ENCODE assay signal across 17 cellular contexts in the genomic region with DNA sequence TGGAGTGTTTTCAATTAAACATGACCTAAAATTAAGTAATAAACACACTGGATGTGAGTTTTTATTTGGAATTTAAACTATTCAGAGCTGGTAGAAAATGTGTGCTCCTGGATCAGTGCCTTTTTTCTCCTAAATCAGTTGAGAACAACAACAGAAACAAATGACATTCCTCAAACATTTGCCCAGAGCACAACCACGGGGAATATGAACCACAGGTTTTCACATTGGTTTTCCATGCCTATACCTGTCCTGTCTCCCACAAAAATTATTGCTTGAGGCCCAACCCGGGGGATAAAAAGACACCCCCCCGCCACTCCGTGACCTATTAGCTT. TPM values are rescaled to one million over a fixed set of nuclear protein-coding genes. Genes with fewer than 3 reads are reported as not detected.
DNase-seq lines count a peak whose midpoint lies in the region; ATAC-seq and TF ChIP-seq lines count a peak whose summit lies in the region.
"Had no signal": no experiment of that assay in that cellular context is flagged by ENCODE, and none has a peak within 500 bp of the region (broad histone marks: within the 10 kb centered on the region; RNA-seq: fewer than 3 reads in every experiment).

No MANE protein-coding gene starts in this region.

- ATAC-seq in left ventricle myocardium superior (peak; percentile 3), HG02642 (IDR thresholded peaks at IDR 0.05; ENCODE audit: poor library complexity, unreplicated experiment) (no peak), esophagus mucosa (no peak)
- ATAC-seq: activated T-cell treated with anti-CD3 and anti-CD28 coated beads, Interleukin-2, amount 50 U/mL, for 72 hours had no signal

- peaks cover 4% of the 10 kb centered on the region for H3K36me3 ChIP-seq in ectodermal cell (ENCODE audit: control insufficient read depth, insufficient read depth, low read length)

- no peaks in the 10 kb centered on the region for H3K9me3 Mint-ChIP-seq in nephron
- H3K9me3 Mint-ChIP-seq: activated CD4-positive, alpha-beta T cell treated with anti-CD3 and anti-CD28 coated beads, Interleukin-2, amount 10 ng/mL, durations not matched to agents 24 days and 14 days; activated T-cell treated with anti-CD3 and anti-CD28 coated beads, Interleukin-2, amount 50 U/mL, for 72 hours had no signal

- no peaks in the 10 kb centered on the region for H3K4me1 ChIP-seq in ectodermal cell (ENCODE audit: control insufficient read depth, insufficient read depth, low read length)

- no peak overlapping the region for H3K4me3 ChIP-seq in ectodermal cell (ENCODE audit: insufficient read depth, low read depth, low read length)
- H3K4me3 ChIP-seq: K562 had no signal

- no peaks in the 10 kb centered on the region for H3K9me3 ChIP-seq in ectodermal cell (ENCODE audit: control insufficient read depth, low read length)

- H3K27ac Mint-ChIP-seq in nephron: peak overlapping the region in 2 of 3 experiments; percentile 45 to 47
- H3K27ac Mint-ChIP-seq: activated CD4-positive, alpha-beta T cell treated with anti-CD3 and anti-CD28 coated beads, Interleukin-2, amount 10 ng/mL, durations not matched to agents 24 days and 14 days; activated T-cell treated with anti-CD3 and anti-CD28 coated beads, Interleukin-2, amount 50 U/mL, for 72 hours had no signal

- peak overlapping the region; percentile 82 for H3K27ac ChIP-seq in ectodermal cell (ENCODE audit: insufficient read depth, low read depth, low read length, poor library complexity, severe bottlenecking)

- DNase-seq in left ventricle myocardium superior (no peak), cardiac septum (ENCODE audit: low spot score) (no peak), cerebellar nuclear complex (lab: John Stamatoyannopoulos, UW) (no peak), NCI-H69 (lab: John Stamatoyannopoulos, UW) (no peak)
- DNase-seq: activated CD4-positive, alpha-beta T cell treated with anti-CD3 and anti-CD28 coated beads, Interleukin-2, amount 10 ng/mL, durations not matched to agents 24 days and 14 days; activated T-cell treated with anti-CD3 and anti-CD28 coated beads, Interleukin-2, amount 50 U/mL, for 72 hours; anterior cingulate cortex; effector memory CD4-positive, alpha-beta T cell; GDM1; kidney; NCI-H1417 treated with DMSO at 0.1 percent for 48 hours; stimulated activated naive CD4-positive, alpha-beta T cell treated with Interleukin-2 at 50 U/mL for 16 hours had no signal

- H3K27me3 ChIP-seq in ectodermal cell (ENCODE audit: control insufficient read depth, insufficient read depth, low read length, poor library complexity, severe bottlenecking): no peaks in the 10 kb centered on the region

- H3K27me3 Mint-ChIP-seq in nephron (ENCODE audit: low read depth): no peaks in the 10 kb centered on the region
- H3K27me3 Mint-ChIP-seq: activated CD4-positive, alpha-beta T cell treated with anti-CD3 and anti-CD28 coated beads, Interleukin-2, amount 10 ng/mL, durations not matched to agents 24 days and 14 days had no signal

- no peak overlapping the region for H3K4me3 Mint-ChIP-seq in nephron
- H3K4me3 Mint-ChIP-seq: activated CD4-positive, alpha-beta T cell treated with anti-CD3 and anti-CD28 coated beads, Interleukin-2, amount 10 ng/mL, durations not matched to agents 24 days and 14 days; activated T-cell treated with anti-CD3 and anti-CD28 coated beads, Interleukin-2, amount 50 U/mL, for 72 hours had no signal

- H3K36me3 Mint-ChIP-seq in nephron (ENCODE audit: low read depth): peaks cover 28% of the 10 kb centered on the region

- intact Hi-C loops in left ventricle myocardium superior (cut with micrococcal nuclease) (no loop called here), cardiac septum (cut with DNase I) (no loop called here)

- H3K4me1 Mint-ChIP-seq in nephron: peaks cover 28% of the 10 kb centered on the region

- no peak for TF ChIP-seq CTCF in nephron (IDR thresholded peaks at IDR 0.05; ENCODE audit: unreplicated experiment in 3 of 3)

- 89 to 91% methylated on average over 4 of the region's 4 CpGs for WGBS in ectodermal cell, 2 experiments

RNA-seq across cellular contexts. Expression of a gene that starts 6.8 kb away (rescaled TPM):
- total RNA-seq in left ventricle myocardium superior (176 TPM), cardiac septum (126 TPM), esophagus mucosa (182 TPM)
- polyA plus RNA-seq in ectodermal cell (2013, experiment 1 of 4): 208 TPM
- polyA plus RNA-seq in ectodermal cell (2013, experiment 2 of 4): 204 TPM
- 177 TPM for polyA plus RNA-seq in ectodermal cell (2013, experiment 3 of 4)
- 218 TPM for polyA plus RNA-seq in ectodermal cell (2013, experiment 4 of 4)
